19 cellular contexts compared by ENCODE assay signal in genomic region chr15:41801185-41801584, GRCh38.
"Had no signal": no experiment of that assay in that cellular context is flagged by ENCODE, and none has a peak within 500 bp of the region (broad histone marks: within the 10 kb centered on the region; RNA-seq: fewer than 3 reads in every experiment).

No MANE protein-coding gene starts in this region.

- DNase-seq: cortex of kidney; dorsolateral prefrontal cortex; effector CD8-positive, alpha-beta T cell; foreskin fibroblast; heart left ventricle; hippocampal formation; kidney glomerular epithelial cell; mucosa of descending colon; naive thymus-derived CD8-positive, alpha-beta T cell; right cardiac atrium; small intestine; stimulated activated CD4-positive, alpha-beta T cell treated with anti-CD3 and anti-CD28 coated beads, Interleukin-2, amount 100 ng/mL, for 48 hours; stimulated activated naive CD4-positive, alpha-beta T cell treated with Interleukin-2 at 50 U/mL for 16 hours; tibial artery; upper lobe of left lung; uterus had no signal

- H3K4me3 Mint-ChIP-seq: naive thymus-derived CD8-positive, alpha-beta T cell had no signal

- FAIRE-seq: small intestine had no signal

- H3K4me3 ChIP-seq: dorsolateral prefrontal cortex, esophagus muscularis mucosa, heart left ventricle, mucosa of descending colon, suprapubic skin, tibial artery, upper lobe of left lung, uterus had no signal

- H3K9me3 Mint-ChIP-seq: naive thymus-derived CD8-positive, alpha-beta T cell had no signal

- H3K9me3 ChIP-seq: esophagus muscularis mucosa, heart left ventricle, mucosa of descending colon, suprapubic skin, tibial artery, upper lobe of left lung, uterus had no signal

- H3K27me3 Mint-ChIP-seq: naive thymus-derived CD8-positive, alpha-beta T cell had no signal

- H3K27me3 ChIP-seq: dorsolateral prefrontal cortex, esophagus muscularis mucosa, heart left ventricle, suprapubic skin, tibial artery, upper lobe of left lung, uterus had no signal

- H3K27ac ChIP-seq: heart left ventricle, suprapubic skin, tibial artery, upper lobe of left lung, uterus had no signal

- ATAC-seq: heart left ventricle; left lobe of liver; mucosa of descending colon; naive thymus-derived CD8-positive, alpha-beta T cell; right cardiac atrium had no signal

- H3K36me3 ChIP-seq: uterus had no signal
